In the genomic region with DNA sequence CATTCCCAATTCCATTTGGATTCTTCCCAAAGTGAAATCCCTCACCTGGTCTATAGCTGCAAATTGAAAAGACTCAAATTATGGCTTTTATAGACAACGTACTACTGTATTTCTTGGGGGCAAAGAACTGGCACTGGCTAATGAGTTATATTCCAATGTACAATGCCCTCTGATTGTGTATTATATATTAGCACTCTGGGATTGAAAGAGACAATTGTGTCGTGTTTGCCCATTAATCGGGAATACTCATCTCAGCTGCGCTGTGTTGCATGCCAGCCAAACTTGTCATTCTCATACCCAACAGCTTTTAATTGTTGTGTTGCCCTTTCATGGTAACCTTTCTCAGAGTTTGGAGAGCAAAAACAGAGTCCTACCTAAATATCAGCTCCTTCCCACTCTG, we compare ENCODE assay signal across 14 cellular contexts. TPM values are rescaled to one million over a fixed set of nuclear protein-coding genes. Genes with fewer than 3 reads are reported as not detected.
DNase-seq lines count a peak whose midpoint lies in the region; ATAC-seq lines count a peak whose summit lies in the region.
"Had no signal": no experiment of that assay in that cellular context is flagged by ENCODE, and none has a peak within 500 bp of the region (broad histone marks: within the 10 kb centered on the region; RNA-seq: fewer than 3 reads in every experiment).

No MANE protein-coding gene starts in this region.

- H3K18ac ChIP-seq in neuronal stem cell (ENCODE audit: low read length) = no peak overlapping the region

- H3K14ac ChIP-seq in neuronal stem cell (ENCODE audit: low read length) = no peak overlapping the region

- H2BK15ac ChIP-seq in neuronal stem cell (ENCODE audit: low read length) = no peak overlapping the region

- H3K4me3 ChIP-seq in aorta (ENCODE audit: low read length in 2 of 2) (no peak overlapping the region), neuronal stem cell (ENCODE audit: low read length in 2 of 2) (no peak overlapping the region)
- H3K4me3 ChIP-seq: A549, GM23338, SJCRH30 had no signal

- H2BK120ac ChIP-seq in neuronal stem cell (ENCODE audit: low read depth, low read length) = no peak overlapping the region

- H3K27me3 ChIP-seq in layer of hippocampus (ENCODE audit: control insufficient read depth, insufficient read depth, low read length) (no peaks in the 10 kb centered on the region), aorta (ENCODE audit: control insufficient read depth in 1 of 2, insufficient read depth in 2 of 2, low read length in 1 of 2) (no peaks in the 10 kb centered on the region), neuronal stem cell (ENCODE audit: control insufficient read depth in 3 of 3, insufficient read depth in 3 of 3, low read depth in 1 of 3, low read length in 3 of 3) (no peaks in the 10 kb centered on the region)
- H3K27me3 ChIP-seq: SJCRH30 had no signal

- ATAC-seq in aorta (ENCODE audit: low FRiP score) (no peak), GM18858 (IDR thresholded peaks at IDR 0.05; ENCODE audit: unreplicated experiment) (no peak), esophagus mucosa (no peak)
- ATAC-seq: A549, GM23338 had no signal

- H4K8ac ChIP-seq in neuronal stem cell (ENCODE audit: low read depth, low read length) = no peak overlapping the region

- no peak overlapping the region for H4K91ac ChIP-seq in neuronal stem cell (ENCODE audit: low read depth, low read length, poor library complexity)

- H3K23ac ChIP-seq in neuronal stem cell (ENCODE audit: low read depth, low read length, poor library complexity) = no peak overlapping the region

- no peak overlapping the region for H3K4ac ChIP-seq in neuronal stem cell (ENCODE audit: low read length)

- H2AK5ac ChIP-seq in neuronal stem cell (ENCODE audit: low read depth, low read length) = no peak overlapping the region

- H3K79me1 ChIP-seq in neuronal stem cell (ENCODE audit: low read depth, low read length) = no peaks in the 10 kb centered on the region

- peaks cover 0 to 3% of the 10 kb centered on the region in 2 donors for H3K4me1 ChIP-seq in aorta (ENCODE audit: control insufficient read depth in 1 of 2, insufficient read depth in 2 of 2, low read length in 2 of 2)
- H3K4me1 ChIP-seq in neuronal stem cell (ENCODE audit: control insufficient read depth in 2 of 2, insufficient read depth in 1 of 2, low read depth in 1 of 2, low read length in 2 of 2) = peaks cover 0 to 2% of the 10 kb centered on the region in 2 donors
- H3K4me1 ChIP-seq: A549 had no signal

- H3K36me3 ChIP-seq in aorta (ENCODE audit: control insufficient read depth in 1 of 2, insufficient read depth in 2 of 2, low read length in 1 of 2) (no peaks in the 10 kb centered on the region), neuronal stem cell (replicated peaks in 1 of 2; ENCODE audit: control insufficient read depth in 2 of 2, insufficient read depth in 2 of 2, low read length in 2 of 2) (no peaks in the 10 kb centered on the region)
- H3K36me3 ChIP-seq: SJCRH30 had no signal

- H3K9me3 ChIP-seq in aorta (ENCODE audit: control insufficient read depth, low read length) (no peaks in the 10 kb centered on the region), neuronal stem cell (replicated peaks in 1 of 2; ENCODE audit: control insufficient read depth in 2 of 2, insufficient read depth in 1 of 2, low read depth in 1 of 2, low read length in 2 of 2) (peaks cover 0 to 2% of the 10 kb centered on the region in 2 donors)
- H3K9me3 ChIP-seq: A549, SJCRH30 had no signal

- intact Hi-C loops in aorta (cut with DNase I) = no loop called here

- no peak overlapping the region for H3K4me2 ChIP-seq in neuronal stem cell (ENCODE audit: insufficient read depth, low read length, poor library complexity, severe bottlenecking)
- H3K4me2 ChIP-seq: A549, GM23338 had no signal

- no peak overlapping the region for H2BK12ac ChIP-seq in neuronal stem cell (ENCODE audit: low read length)

- no peak overlapping the region for H2AFZ ChIP-seq in neuronal stem cell (ENCODE audit: low read length)

- no peak overlapping the region for H2BK5ac ChIP-seq in neuronal stem cell (ENCODE audit: low read length)

- 95% methylated on average over 4 of the region's 4 CpGs for WGBS in aorta, 2 donors
- no CpG with 5 or more reads among the region's 4 CpGs for WGBS in neuronal stem cell (ENCODE audit: extremely low coverage in 2 of 2, insufficient read length in 2 of 2, insufficient replicate concordance in 1 of 2), 2 donors

- peak; percentile 55 for DNase-seq in COLO829 (ENCODE audit: low spot score)
- DNase-seq in putamen (ENCODE audit: low spot score) = peak; percentile 89
- no peak for DNase-seq in aorta
- no peak for DNase-seq in neuronal stem cell (ENCODE audit: low spot score)
- DNase-seq: COR-L47, NCI-H187 treated with DMSO at 0.1 percent for 48 hours, NCI-H446 had no signal

- peak overlapping the region; percentile 94 for H3K27ac ChIP-seq in cingulate gyrus (ENCODE audit: low read depth, low read length)
- H3K27ac ChIP-seq in layer of hippocampus (ENCODE audit: low read depth, low read length) = peak overlapping the region; percentile 86
- H3K27ac ChIP-seq in aorta (ENCODE audit: low read depth in 1 of 2, low read length in 2 of 2) = no peak overlapping the region
- no peak overlapping the region for H3K27ac ChIP-seq in neuronal stem cell (replicated peaks; ENCODE audit: low read length)
- H3K27ac ChIP-seq: A549, SJCRH30 had no signal

- no peak overlapping the region for H3K9ac ChIP-seq in neuronal stem cell (ENCODE audit: low read depth, low read length, poor library complexity)

RNA-seq across cellular contexts. Expression of gene ZBTB44, which starts 55.0 kb away (rescaled TPM):
- 10 to 100 TPM; 37.8 to 50.2 TPM for total RNA-seq in aorta
- polyA plus RNA-seq in aorta = 1 to 10 TPM; 8.3 to 8.6 TPM
- 20.6 TPM for polyA plus RNA-seq in neuronal stem cell (2013, experiment 1 of 2)
- 21.6 TPM for polyA plus RNA-seq in neuronal stem cell (2013, experiment 2 of 2)
- total RNA-seq in esophagus mucosa = 22.5 TPM

RNA-seq across cellular contexts. Expression of gene ADAMTS8, which starts 58.7 kb away (rescaled TPM):
- 10 to 100 TPM in 1 of 2 donors, 1 to 10 TPM in 1; 8.7 to 64.9 TPM for total RNA-seq in aorta
- polyA plus RNA-seq in aorta = 1 to 10 TPM; 3.3 to 5.7 TPM
- polyA plus RNA-seq in neuronal stem cell (2013, experiment 1 of 2) = 0.13 TPM
- polyA plus RNA-seq in neuronal stem cell (2013, experiment 2 of 2) = 0.10 TPM
- 0.56 TPM for total RNA-seq in esophagus mucosa
- total RNA-seq: SJCRH30 had no signal

Comparison
In these comparisons a context has a peak if more than half of its experiments do, and no peak if none do; other contexts are left out.
1. DNase-seq: peak in COLO829 (single experiment) and putamen (single experiment); none in aorta (0 of 2) and neuronal stem cell (single experiment).
2. H3K27ac ChIP-seq: peak in cingulate gyrus (single experiment) and layer of hippocampus (single experiment); none in aorta (0 of 2) and neuronal stem cell (single experiment).